Comparison of ENCODE assay signal across 5 cellular contexts in the genomic region with DNA sequence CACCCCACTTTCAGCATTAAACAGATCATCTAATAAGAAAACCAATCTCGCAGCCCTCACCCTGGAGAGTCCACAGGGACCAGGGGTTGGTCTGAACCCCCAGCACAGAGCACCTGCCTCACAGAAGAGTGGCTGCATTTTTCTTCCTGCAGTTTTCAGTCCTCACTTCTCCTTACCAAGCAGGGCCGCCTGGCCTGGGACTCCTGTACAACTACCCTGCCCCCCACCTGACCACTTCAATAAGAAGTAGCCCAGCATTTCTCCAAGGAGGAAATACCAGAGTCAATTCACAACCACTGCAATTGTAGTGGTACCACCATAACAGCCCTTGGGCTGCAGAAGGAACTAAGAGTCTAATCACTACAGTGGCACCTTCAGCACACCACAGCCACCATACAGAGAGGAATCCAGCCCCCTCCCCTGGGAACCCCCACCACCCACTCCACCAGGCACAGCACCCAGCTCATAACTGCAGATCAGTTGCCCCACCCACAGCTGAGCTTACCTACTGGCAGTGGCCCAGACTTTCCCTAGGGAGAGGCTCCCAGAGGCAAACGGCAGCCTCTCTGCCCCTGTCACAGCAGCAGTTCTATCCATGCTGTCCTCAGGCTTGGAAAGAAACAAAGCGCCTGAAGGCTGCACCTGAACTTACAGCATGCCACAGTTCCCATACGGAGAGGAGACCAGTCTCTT. TPM values are rescaled to one million over a fixed set of nuclear protein-coding genes. Genes with fewer than 3 reads are reported as not detected.
"Had no signal": no experiment of that assay in that cellular context is flagged by ENCODE, and none has a peak within 500 bp of the region (broad histone marks: within the 10 kb centered on the region; RNA-seq: fewer than 3 reads in every experiment).

No MANE protein-coding gene starts in this region.

RNA-seq across cellular contexts. Expression of gene OR4F17, which starts 13.7 kb away (rescaled TPM):
- total RNA-seq: LHCN-M2, MCF 10A, SK-MEL-5 had no signal
- polyA plus RNA-seq: IgD-negative memory B cell, SK-N-SH had no signal
